Comparison of ENCODE assay signal across 26 cellular contexts in the genomic region with DNA sequence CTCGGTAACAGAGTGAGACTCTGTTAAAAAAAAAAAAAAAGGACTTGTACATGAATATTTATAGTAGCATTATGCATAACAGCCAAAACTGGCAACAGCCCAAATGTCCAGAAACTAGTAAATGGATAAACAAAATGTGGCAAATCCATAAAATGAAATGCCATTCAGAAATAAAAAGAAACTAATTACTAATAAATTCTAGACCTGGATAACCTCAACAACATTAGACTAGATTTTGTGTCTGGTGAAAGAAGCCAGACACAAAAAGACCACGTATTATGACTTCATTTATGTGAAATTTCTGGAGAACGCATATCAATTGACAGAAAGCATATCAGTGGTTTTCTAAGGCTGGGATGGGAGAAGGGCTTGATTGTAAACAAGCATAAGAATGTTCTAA.
DNase-seq lines count a peak whose midpoint lies in the region; ATAC-seq, FAIRE-seq and TF ChIP-seq lines count a peak whose summit lies in the region.
"Had no signal": no experiment of that assay in that cellular context is flagged by ENCODE, and none has a peak within 500 bp of the region (broad histone marks: within the 10 kb centered on the region; RNA-seq: fewer than 3 reads in every experiment).

No MANE protein-coding gene starts in this region.

- 50% methylated on average over 3 of the region's 3 CpGs for WGBS in esophagus muscularis mucosa
- 21 to 25% methylated on average over 2 to 3 of the region's 3 CpGs for WGBS in gastroesophageal sphincter (ENCODE audit: low coverage in 1 of 2), 2 donors

- no peaks in the 10 kb centered on the region for H3K9me3 ChIP-seq in esophagus muscularis mucosa
- no peaks in the 10 kb centered on the region for H3K9me3 ChIP-seq in gastroesophageal sphincter
- H3K9me3 ChIP-seq: BE2C, BLaER1 had no signal

- ATAC-seq in gastroesophageal sphincter: no peak
- no peak for ATAC-seq in GM19328 (IDR thresholded peaks at IDR 0.05; ENCODE audit: unreplicated experiment)
- ATAC-seq: GM12878 had no signal

- H3K27me3 ChIP-seq in esophagus muscularis mucosa (no peaks in the 10 kb centered on the region), gastroesophageal sphincter (no peaks in the 10 kb centered on the region)
- H3K27me3 ChIP-seq: BE2C, BLaER1 had no signal

- DNase-seq in esophagus muscularis mucosa (ENCODE audit: extremely low spot score) (no peak), middle frontal gyrus (ENCODE audit: extremely low spot score, low spot score) (no peak)
- DNase-seq in stimulated activated CD4-positive, alpha-beta T cell treated with anti-CD3 and anti-CD28 coated beads, Interleukin-4, amount 100 ng/mL, for 1 hour: no peak
- DNase-seq: 8988T; ACHN; BE2C; C1 segment of cervical spinal cord; CD4-positive, alpha-beta memory T cell; CD4-positive, CD25-positive, alpha-beta regulatory T cell; CD8-positive, alpha-beta memory T cell; COR-L47; DMS 273 treated with DMSO at 0.1 percent for 48 hours; DMS153; DMS53; DMS79; DND-41; EL; GDM1 had no signal

- H3K36me3 ChIP-seq in esophagus muscularis mucosa (no peaks in the 10 kb centered on the region), gastroesophageal sphincter (no peaks in the 10 kb centered on the region)
- H3K36me3 ChIP-seq: BE2C, BLaER1 had no signal

- H3K4me1 ChIP-seq in esophagus muscularis mucosa: peaks cover 0 to 11% (median 7%) of the 10 kb centered on the region in 4 donors
- H3K4me1 ChIP-seq in gastroesophageal sphincter: peaks cover 0 to 7% (median 0%) of the 10 kb centered on the region in 3 donors
- H3K4me1 ChIP-seq: BE2C, BLaER1 had no signal

- no peak for TF ChIP-seq EP300 in esophagus muscularis mucosa (IDR thresholded peaks at IDR 0.05)
- no peak for TF ChIP-seq EP300 in gastroesophageal sphincter (IDR thresholded peaks at IDR 0.05)

- no peak for TF ChIP-seq CTCF in esophagus muscularis mucosa (IDR thresholded peaks at IDR 0.05)
- TF ChIP-seq CTCF in gastroesophageal sphincter (IDR thresholded peaks at IDR 0.05): no peak

- intact Hi-C loops in esophagus muscularis mucosa (cut with DNase I): no loop called here

- no peak overlapping the region for H3K4me3 ChIP-seq in esophagus muscularis mucosa
- no peak overlapping the region for H3K4me3 ChIP-seq in gastroesophageal sphincter
- H3K4me3 ChIP-seq: BLaER1, GM12878 had no signal

- TF ChIP-seq POLR2A in esophagus muscularis mucosa (IDR thresholded peaks at IDR 0.05; ENCODE audit: low read depth) (no peak), gastroesophageal sphincter (IDR thresholded peaks at IDR 0.05) (no peak)

- peak overlapping the region; percentile 23 to 70 (median 38) for H3K27ac ChIP-seq in esophagus muscularis mucosa (replicated peaks in 1 of 4)
- H3K27ac ChIP-seq in gastroesophageal sphincter: peak overlapping the region in 3 of 4 donors; percentile 25 to 68 (median 61)
- H3K27ac ChIP-seq: BLaER1 had no signal

- peak; percentile 26 for FAIRE-seq in endometrium (lab: Jason Lieb, UNC)
- FAIRE-seq: A204.1, GM12878, GM12892, GM18507 had no signal
